In the genomic region with DNA sequence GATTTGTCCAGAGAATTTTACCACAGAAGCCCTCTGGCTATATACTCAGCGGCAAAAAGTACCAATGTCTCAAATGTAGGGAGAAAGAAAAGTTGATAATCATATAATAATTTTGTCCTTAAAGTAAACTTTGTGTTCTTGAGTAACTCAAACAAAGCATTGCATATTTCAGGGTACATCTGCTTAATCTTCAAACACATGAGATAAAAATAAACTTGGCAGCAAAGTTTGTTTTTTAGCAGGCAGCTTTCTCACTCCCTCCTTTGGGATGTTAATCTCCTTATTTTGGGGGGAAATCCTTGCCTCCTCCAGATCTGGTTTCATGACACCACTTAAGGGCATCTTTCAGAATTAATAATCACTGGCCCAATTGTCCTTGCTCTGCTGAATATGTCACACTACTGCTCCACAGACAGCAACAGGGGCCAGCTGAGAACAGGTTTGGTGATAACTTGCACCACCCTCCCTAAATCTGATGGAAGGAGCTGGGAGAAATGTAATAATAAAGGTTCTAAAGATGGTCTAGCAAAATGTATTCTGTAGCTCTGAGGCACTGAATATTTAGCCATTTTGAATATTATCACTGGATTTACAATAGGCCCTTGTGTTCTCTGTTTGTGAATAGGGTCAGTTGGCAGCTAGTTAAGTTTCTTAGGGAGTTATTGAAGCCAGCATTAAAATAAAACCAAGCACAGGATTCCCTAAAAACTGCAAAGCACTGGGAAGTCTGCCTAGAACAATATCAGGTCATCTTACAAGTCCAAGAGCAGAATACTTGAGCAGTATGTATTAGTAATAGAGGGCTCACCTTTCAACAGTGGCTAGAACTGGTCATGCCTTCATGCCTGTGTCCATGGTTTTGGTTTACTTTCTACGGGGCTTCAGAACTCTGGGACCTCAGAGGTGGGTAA, we compare ENCODE assay signal across 13 cellular contexts.
DNase-seq lines count a peak whose midpoint lies in the region; ATAC-seq and TF ChIP-seq lines count a peak whose summit lies in the region.
"Had no signal": no experiment of that assay in that cellular context is flagged by ENCODE, and none has a peak within 500 bp of the region (broad histone marks: within the 10 kb centered on the region; RNA-seq: fewer than 3 reads in every experiment).

No MANE protein-coding gene starts in this region.

- peak overlapping the region; percentile 83 for H3K27ac ChIP-seq in caudate nucleus (ENCODE audit: low read depth, low read length)
- H3K27ac ChIP-seq in right cardiac atrium (ENCODE audit: low read length) = peak overlapping the region; percentile 68

- H3K4me1 ChIP-seq in right cardiac atrium (ENCODE audit: control insufficient read depth, insufficient read depth, low read length) (peaks cover 7% of the 10 kb centered on the region), skeletal muscle satellite cell (ENCODE audit: control insufficient read depth, insufficient read depth, low read length) (peaks cover 20% of the 10 kb centered on the region)

- H3K9me3 ChIP-seq in right cardiac atrium (ENCODE audit: control insufficient read depth, low read length) (no peaks in the 10 kb centered on the region), skeletal muscle satellite cell (replicated peaks; ENCODE audit: low read length) (no peaks in the 10 kb centered on the region)

- TF ChIP-seq CTCF in HFFc6 (IDR thresholded peaks at IDR 0.05) = no peak

- no peaks in the 10 kb centered on the region; the same call in 1 of the 2 replicates for H3K27me3 Mint-ChIP-seq in HFFc6 (ENCODE audit: insufficient read depth)
- H3K27me3 Mint-ChIP-seq: naive thymus-derived CD8-positive, alpha-beta T cell had no signal

- H3K9ac ChIP-seq in skeletal muscle satellite cell (ENCODE audit: low read depth, low read length) = no peak overlapping the region

- no peaks in the 10 kb centered on the region for H3K36me3 ChIP-seq in skeletal muscle satellite cell (ENCODE audit: insufficient read depth, low read length)

- peak overlapping the region; percentile 52 for H3K27ac Mint-ChIP-seq in HFFc6
- H3K27ac Mint-ChIP-seq: activated naive CD4-positive, alpha-beta T cell treated with anti-CD3 and anti-CD28 coated beads, Interleukin-2, amount 50 U/mL, for 72 hours; naive thymus-derived CD8-positive, alpha-beta T cell had no signal

- peaks cover 38% of the 10 kb centered on the region for H3K4me1 Mint-ChIP-seq in HFFc6 (ENCODE audit: low read depth)

- CTCF ChIA-PET in HEK293T (lab: Yijun Ruan, JAX) = interaction anchor here (1.4 kb wide), 1 partner anchor 15 kb away, joined by 5 read pairs; no protein-coding TSS in a partner anchor

- H3K4me2 ChIP-seq in skeletal muscle satellite cell (ENCODE audit: low read length) = peak overlapping the region; percentile 55

- no peaks in the 10 kb centered on the region for H3K27me3 ChIP-seq in right cardiac atrium (ENCODE audit: control insufficient read depth, insufficient read depth)
- no peaks in the 10 kb centered on the region for H3K27me3 ChIP-seq in skeletal muscle satellite cell (ENCODE audit: control insufficient read depth, insufficient read depth, low read length)

- POLR2A ChIA-PET in HEK293T (lab: Yijun Ruan, JAX) = no interaction called here

- peak overlapping the region; percentile 53 for H3K4me3 Mint-ChIP-seq in HFFc6
- H3K4me3 Mint-ChIP-seq: CD14-positive monocyte; naive thymus-derived CD8-positive, alpha-beta T cell had no signal

- intact Hi-C loops in right cardiac atrium (cut with DNase I) = no loop called here

- H3K9me3 Mint-ChIP-seq in HFFc6 = no peaks in the 10 kb centered on the region
- H3K9me3 Mint-ChIP-seq: activated naive CD4-positive, alpha-beta T cell treated with anti-CD3 and anti-CD28 coated beads, Interleukin-2, amount 50 U/mL, for 72 hours; CD14-positive monocyte; naive thymus-derived CD8-positive, alpha-beta T cell had no signal

- no peak overlapping the region for H3K4me3 ChIP-seq in right cardiac atrium (ENCODE audit: low read length)
- no peak overlapping the region for H3K4me3 ChIP-seq in skeletal muscle satellite cell (ENCODE audit: low read length)

- ATAC-seq in right cardiac atrium (peak; percentile 69 to 93), esophagus mucosa (no peak)
- ATAC-seq: activated naive CD4-positive, alpha-beta T cell treated with anti-CD3 and anti-CD28 coated beads, Interleukin-2, amount 50 U/mL, for 72 hours; naive thymus-derived CD8-positive, alpha-beta T cell had no signal

- no peaks in the 10 kb centered on the region for H3K36me3 Mint-ChIP-seq in HFFc6 (ENCODE audit: low read depth)
- H3K36me3 Mint-ChIP-seq: activated naive CD4-positive, alpha-beta T cell treated with anti-CD3 and anti-CD28 coated beads, Interleukin-2, amount 50 U/mL, for 72 hours had no signal

- DNase-seq in HFFc6 (peak; percentile 64), caudate nucleus (lab: John Stamatoyannopoulos, UW) (peak in 1 of 61 donors; percentile 28), right cardiac atrium (no peak), amniotic stem cell (lab: John Stamatoyannopoulos, UW) (no peak), HEK293T (ENCODE audit: extremely low spot score) (no peak), NCI-H2107 (lab: John Stamatoyannopoulos, UW) (no peak)
- DNase-seq: Kasumi-1; naive thymus-derived CD8-positive, alpha-beta T cell; stimulated activated CD8-positive, alpha-beta memory T cell treated with anti-CD3 and anti-CD28 coated beads, Interleukin-4, amount 100 ng/mL, for 48 hours had no signal

- WGBS in right cardiac atrium = 65% methylated on average over 2 of the region's 2 CpGs

TF ChIP-seq in HEK293T, 16 proteins besides CTCF, POLR2A, EP300 and RAD21:
- no peak for TF ChIP-seq TARDBP (IDR thresholded peaks at IDR 0.05)
- no peak for TF ChIP-seq L3MBTL2 (conservative IDR thresholded peaks at IDR 0.05)
- no peak for TF ChIP-seq FOXK2 (IDR thresholded peaks at IDR 0.05)
- no peak for TF ChIP-seq FOXM1 (IDR thresholded peaks at IDR 0.05; ENCODE audit: borderline replicate concordance)
- TF ChIP-seq BHLHE40 (IDR thresholded peaks at IDR 0.05; ENCODE audit: borderline replicate concordance) = no peak
- no peak for TF ChIP-seq ZNF384 (IDR thresholded peaks at IDR 0.05)
- TF ChIP-seq NFRKB (IDR thresholded peaks at IDR 0.05) = no peak
- TF ChIP-seq LEF1 (IDR thresholded peaks at IDR 0.05; ENCODE audit: borderline replicate concordance) = no peak
- no peak for TF ChIP-seq SUZ12 (IDR thresholded peaks at IDR 0.05)
- no peak for TF ChIP-seq SP1 (IDR thresholded peaks at IDR 0.05)
- no peak for TF ChIP-seq ARNT (IDR thresholded peaks at IDR 0.05)
- TF ChIP-seq PKNOX1 (IDR thresholded peaks at IDR 0.05) = no peak
- no peak for TF ChIP-seq FOXA1 (IDR thresholded peaks at IDR 0.05)
- TF ChIP-seq ELF4 (IDR thresholded peaks at IDR 0.05) = no peak
- TF ChIP-seq HDGF (IDR thresholded peaks at IDR 0.05; ENCODE audit: borderline replicate concordance) = no peak
- no peak for TF ChIP-seq CTBP1 (IDR thresholded peaks at IDR 0.05; ENCODE audit: borderline replicate concordance)
TF ChIP-seq in HEK293T: peak in this region for 0.
